ENCODE assay signal across 1 cellular context in genomic region chr16:4512473-4512872, GRCh38.
TF ChIP-seq lines count a peak whose summit lies in the region.

No MANE protein-coding gene starts in this region.

TF ChIP-seq in WTC11, 78 proteins besides CTCF, POLR2A, EP300 and RAD21 (continued from another document):
- TF ChIP-seq, protein P1, sequence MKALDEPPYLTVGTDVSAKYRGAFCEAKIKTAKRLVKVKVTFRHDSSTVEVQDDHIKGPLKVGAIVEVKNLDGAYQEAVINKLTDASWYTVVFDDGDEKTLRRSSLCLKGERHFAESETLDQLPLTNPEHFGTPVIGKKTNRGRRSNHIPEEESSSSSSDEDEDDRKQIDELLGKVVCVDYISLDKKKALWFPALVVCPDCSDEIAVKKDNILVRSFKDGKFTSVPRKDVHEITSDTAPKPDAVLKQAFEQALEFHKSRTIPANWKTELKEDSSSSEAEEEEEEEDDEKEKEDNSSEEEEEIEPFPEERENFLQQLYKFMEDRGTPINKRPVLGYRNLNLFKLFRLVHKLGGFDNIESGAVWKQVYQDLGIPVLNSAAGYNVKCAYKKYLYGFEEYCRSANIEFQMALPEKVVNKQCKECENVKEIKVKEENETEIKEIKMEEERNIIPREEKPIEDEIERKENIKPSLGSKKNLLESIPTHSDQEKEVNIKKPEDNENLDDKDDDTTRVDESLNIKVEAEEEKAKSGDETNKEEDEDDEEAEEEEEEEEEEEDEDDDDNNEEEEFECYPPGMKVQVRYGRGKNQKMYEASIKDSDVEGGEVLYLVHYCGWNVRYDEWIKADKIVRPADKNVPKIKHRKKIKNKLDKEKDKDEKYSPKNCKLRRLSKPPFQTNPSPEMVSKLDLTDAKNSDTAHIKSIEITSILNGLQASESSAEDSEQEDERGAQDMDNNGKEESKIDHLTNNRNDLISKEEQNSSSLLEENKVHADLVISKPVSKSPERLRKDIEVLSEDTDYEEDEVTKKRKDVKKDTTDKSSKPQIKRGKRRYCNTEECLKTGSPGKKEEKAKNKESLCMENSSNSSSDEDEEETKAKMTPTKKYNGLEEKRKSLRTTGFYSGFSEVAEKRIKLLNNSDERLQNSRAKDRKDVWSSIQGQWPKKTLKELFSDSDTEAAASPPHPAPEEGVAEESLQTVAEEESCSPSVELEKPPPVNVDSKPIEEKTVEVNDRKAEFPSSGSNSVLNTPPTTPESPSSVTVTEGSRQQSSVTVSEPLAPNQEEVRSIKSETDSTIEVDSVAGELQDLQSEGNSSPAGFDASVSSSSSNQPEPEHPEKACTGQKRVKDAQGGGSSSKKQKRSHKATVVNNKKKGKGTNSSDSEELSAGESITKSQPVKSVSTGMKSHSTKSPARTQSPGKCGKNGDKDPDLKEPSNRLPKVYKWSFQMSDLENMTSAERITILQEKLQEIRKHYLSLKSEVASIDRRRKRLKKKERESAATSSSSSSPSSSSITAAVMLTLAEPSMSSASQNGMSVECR (CRISPR knock-in tag; IDR thresholded peaks at IDR 0.05; ENCODE audit: borderline replicate concordance) = no peak
- TF ChIP-seq, protein P2, sequence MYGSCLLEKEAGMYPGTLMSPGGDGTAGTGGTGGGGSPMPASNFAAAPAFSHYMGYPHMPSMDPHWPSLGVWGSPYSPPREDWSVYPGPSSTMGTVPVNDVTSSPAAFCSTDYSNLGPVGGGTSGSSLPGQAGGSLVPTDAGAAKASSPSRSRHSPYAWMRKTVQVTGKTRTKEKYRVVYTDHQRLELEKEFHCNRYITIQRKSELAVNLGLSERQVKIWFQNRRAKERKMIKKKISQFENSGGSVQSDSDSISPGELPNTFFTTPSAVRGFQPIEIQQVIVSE (CRISPR knock-in tag; IDR thresholded peaks at IDR 0.05; ENCODE audit: borderline replicate concordance) = no peak
- TF ChIP-seq SP1 (CRISPR knock-in tag; conservative IDR thresholded peaks at IDR 0.05) = no peak
